8 cellular contexts compared by ENCODE assay signal in genomic region chr12:13534645-13535398, GRCh38.
DNase-seq lines count a peak whose midpoint lies in the region; ATAC-seq, FAIRE-seq and TF ChIP-seq lines count a peak whose summit lies in the region.

No MANE protein-coding gene starts in this region.

- H3K27ac ChIP-seq in ascending aorta (no peak overlapping the region), iPS-18a (ENCODE audit: low read length) (no peak overlapping the region), small intestine (ENCODE audit: low read depth in 1 of 2, low read length in 1 of 2) (no peak overlapping the region)

- ATAC-seq in HG03521 (IDR thresholded peaks at IDR 0.05; ENCODE audit: unreplicated experiment): no peak

- intact Hi-C loops in ascending aorta (cut with DNase I): no loop called here

- H3K27me3 ChIP-seq in BE2C (peaks cover 11% of the 10 kb centered on the region), ascending aorta (no peaks in the 10 kb centered on the region), iPS-18a (ENCODE audit: control insufficient read depth, insufficient read depth, low read length) (no peaks in the 10 kb centered on the region), small intestine (ENCODE audit: control insufficient read depth in 2 of 2, insufficient read depth in 2 of 2, low read length in 2 of 2) (no peaks in the 10 kb centered on the region)

- H3K9me3 ChIP-seq in BE2C: no peaks in the 10 kb centered on the region
- H3K9me3 ChIP-seq in ascending aorta: no peaks in the 10 kb centered on the region
- no peaks in the 10 kb centered on the region for H3K9me3 ChIP-seq in iPS-18a (ENCODE audit: control insufficient read depth, low read depth, low read length)
- no peaks in the 10 kb centered on the region for H3K9me3 ChIP-seq in small intestine (ENCODE audit: control insufficient read depth, low read depth)

- WGBS in small intestine, 3 donors: 48 to 67% (median 58%) methylated on average over 8 of the region's 8 CpGs

- H3K4me3 ChIP-seq in BE2C (ENCODE audit: low read depth, low read length): peak overlapping the region; percentile 23; the same call in 1 of the 2 replicates
- H3K4me3 ChIP-seq in ascending aorta: peak overlapping the region in 1 of 2 donors; percentile 7
- peak overlapping the region; percentile 36 for H3K4me3 ChIP-seq in iPS-18a (ENCODE audit: low read length)
- H3K4me3 ChIP-seq in small intestine (ENCODE audit: low read depth in 1 of 2, low read length in 2 of 2): no peak overlapping the region

- H3K9ac ChIP-seq in iPS-18a (ENCODE audit: low read length): no peak overlapping the region

- H3K36me3 ChIP-seq in BE2C: no peaks in the 10 kb centered on the region
- no peaks in the 10 kb centered on the region for H3K36me3 ChIP-seq in ascending aorta
- no peaks in the 10 kb centered on the region for H3K36me3 ChIP-seq in iPS-18a (ENCODE audit: control insufficient read depth, low read depth, low read length)
- no peaks in the 10 kb centered on the region for H3K36me3 ChIP-seq in small intestine (ENCODE audit: control insufficient read depth in 2 of 2, insufficient read depth in 2 of 2, low read length in 2 of 2)

- no peak for FAIRE-seq in small intestine (lab: Jason Lieb, UNC)

- DNase-seq in BE2C (peak; percentile 89), GM19240 (ENCODE audit: insufficient read length, low spot score) (peak; percentile 21), NCI-H524 treated with DMSO at 0.1 percent for 48 hours (lab: John Stamatoyannopoulos, UW) (peak; percentile 0), ascending aorta (ENCODE audit: low spot score in 2 of 2) (peak; percentile 9 to 69), small intestine (peak; percentile 40), SHP77 treated with DMSO at 0.1 percent for 48 hours (lab: John Stamatoyannopoulos, UW) (no peak)

- TF ChIP-seq CTCF in BE2C (IDR thresholded peaks at IDR 0.05; ENCODE audit: low read depth, low read length) (peak; percentile 100), ascending aorta (IDR thresholded peaks at IDR 0.05) (peak; percentile 37 to 63 (median 62))

- H3K4me1 ChIP-seq in BE2C: peaks cover 2% of the 10 kb centered on the region; the same call in 1 of the 2 replicates
- H3K4me1 ChIP-seq in ascending aorta: no peaks in the 10 kb centered on the region
- H3K4me1 ChIP-seq in iPS-18a (ENCODE audit: control insufficient read depth, low read depth, low read length): peaks cover 10% of the 10 kb centered on the region
- peaks cover 0 to 2% of the 10 kb centered on the region in 2 donors for H3K4me1 ChIP-seq in small intestine (ENCODE audit: control insufficient read depth in 2 of 2, insufficient read depth in 1 of 2, low read depth in 1 of 2, low read length in 1 of 2)

Comparison
In these comparisons a context has a peak if more than half of its experiments do, and no peak if none do; other contexts are left out.
1. H3K4me3 ChIP-seq: peak in BE2C (single experiment) and iPS-18a (single experiment); none in small intestine (0 of 2).